In the genomic region with DNA sequence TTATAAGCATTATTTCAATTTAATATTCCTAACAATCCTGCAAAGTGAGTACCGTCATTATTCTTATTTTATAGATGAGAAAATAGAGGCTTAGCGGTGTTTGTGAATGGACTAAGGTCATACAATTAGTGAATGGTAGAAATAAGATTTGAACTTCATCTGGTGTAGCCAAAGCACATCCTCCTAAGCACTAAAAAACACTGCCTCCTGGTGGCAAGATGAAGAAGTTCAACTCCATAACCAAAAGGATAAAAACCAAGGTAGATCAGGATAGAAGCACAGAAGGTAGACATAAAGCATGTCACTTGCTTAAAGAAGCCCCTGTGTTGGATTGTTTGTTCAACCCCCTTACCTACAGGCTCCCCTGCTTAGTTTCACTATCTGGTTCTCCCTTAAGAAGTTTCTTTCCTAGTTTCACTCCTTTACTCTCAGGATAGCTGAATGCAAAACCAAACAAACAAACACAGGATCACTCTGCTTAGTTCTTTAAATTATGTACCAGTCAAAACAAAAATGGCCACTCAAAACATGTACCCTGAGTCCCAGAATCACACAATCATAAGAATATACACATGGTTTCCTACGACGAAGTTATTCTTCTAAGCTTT, we compare ENCODE assay signal across 8 cellular contexts. TPM values are rescaled to one million over a fixed set of nuclear protein-coding genes. Genes with fewer than 3 reads are reported as not detected.
DNase-seq lines count a peak whose midpoint lies in the region; ATAC-seq and TF ChIP-seq lines count a peak whose summit lies in the region.

No MANE protein-coding gene starts in this region.

- no peak overlapping the region for H3K27ac Mint-ChIP-seq in endothelial cell (ENCODE audit: unreplicated experiment)

- peaks cover 0 to 46% (median 0%) of the 10 kb centered on the region in 12 donors for H3K4me1 ChIP-seq in heart left ventricle
- H3K4me1 ChIP-seq in right cardiac atrium (ENCODE audit: control insufficient read depth, insufficient read depth, low read length), result no peaks in the 10 kb centered on the region
- H3K4me1 ChIP-seq in stomach, result no peaks in the 10 kb centered on the region

- ATAC-seq in heart left ventricle (no peak), right cardiac atrium (no peak)

- WGBS in heart left ventricle, 4 donors, result 78 to 84% (median 82%) methylated on average over 4 of the region's 4 CpGs
- 88% methylated on average over 4 of the region's 4 CpGs for WGBS in right cardiac atrium
- 78 to 88% (median 85%) methylated on average over 4 of the region's 4 CpGs for WGBS in stomach, 5 donors

- intact Hi-C loops in heart left ventricle (cut with DNase I) (no loop called here), right cardiac atrium (cut with DNase I) (no loop called here), stomach (cut with DNase I; ENCODE audit: low total_unique reads) (no loop called here)

- TF ChIP-seq POLR2A in heart left ventricle (IDR thresholded peaks at IDR 0.05), result no peak
- no peak for TF ChIP-seq POLR2A in stomach (IDR thresholded peaks at IDR 0.05)

- H3K4me1 Mint-ChIP-seq in endothelial cell (ENCODE audit: unreplicated experiment), result peaks cover 33% of the 10 kb centered on the region

- DNase-seq in heart left ventricle (no peak), right cardiac atrium (no peak), NAMALWA (ENCODE audit: low spot score) (peak; percentile 69), endothelial cell (ENCODE audit: low spot score) (no peak), stomach (no peak), cerebellar cortex (ENCODE audit: low spot score) (no peak), DMS114 treated with DMSO at 0.1 percent for 48 hours (lab: John Stamatoyannopoulos, UW; ENCODE audit: unreplicated experiment) (no peak), SHP77 treated with DMSO at 0.1 percent for 48 hours (lab: John Stamatoyannopoulos, UW) (no peak)

- H3K4me3 ChIP-seq in heart left ventricle, result no peak overlapping the region
- no peak overlapping the region for H3K4me3 ChIP-seq in right cardiac atrium (ENCODE audit: low read length)
- no peak overlapping the region for H3K4me3 ChIP-seq in stomach

- peaks cover 1% of the 10 kb centered on the region for H3K27me3 Mint-ChIP-seq in endothelial cell (ENCODE audit: unreplicated experiment)

- no peaks in the 10 kb centered on the region for H3K9me3 Mint-ChIP-seq in endothelial cell (ENCODE audit: unreplicated experiment)

- peaks cover 4% of the 10 kb centered on the region for H3K36me3 Mint-ChIP-seq in endothelial cell (ENCODE audit: low read depth, unreplicated experiment)

- TF ChIP-seq CTCF in heart left ventricle (IDR thresholded peaks at IDR 0.05), result peak in 11 of 12 donors; percentile 21 to 54 (median 45)
- peak; percentile 83 for TF ChIP-seq CTCF in endothelial cell (IDR thresholded peaks at IDR 0.05; ENCODE audit: unreplicated experiment)
- peak in 4 of 7 experiments; percentile 20 to 57 (median 36) for TF ChIP-seq CTCF in stomach (IDR thresholded peaks at IDR 0.05)

- H3K9me3 ChIP-seq in heart left ventricle (no peaks in the 10 kb centered on the region), right cardiac atrium (ENCODE audit: control insufficient read depth, low read length) (no peaks in the 10 kb centered on the region), stomach (no peaks in the 10 kb centered on the region)

- no peak for TF ChIP-seq EP300 in stomach (IDR thresholded peaks at IDR 0.05)

- H3K27ac ChIP-seq in heart left ventricle (no peak overlapping the region), right cardiac atrium (ENCODE audit: low read length) (no peak overlapping the region), stomach (no peak overlapping the region)

- no peak overlapping the region for H3K4me3 Mint-ChIP-seq in endothelial cell (ENCODE audit: unreplicated experiment)

- no peaks in the 10 kb centered on the region for H3K36me3 ChIP-seq in heart left ventricle
- no peaks in the 10 kb centered on the region for H3K36me3 ChIP-seq in stomach

- H3K27me3 ChIP-seq in heart left ventricle (peaks cover 0 to 4% (median 0%) of the 10 kb centered on the region in 9 donors), right cardiac atrium (ENCODE audit: control insufficient read depth, insufficient read depth) (no peaks in the 10 kb centered on the region), stomach (no peaks in the 10 kb centered on the region)

RNA-seq across cellular contexts. Expression of gene AIM2, which starts 12.7 kb away (rescaled TPM):
- total RNA-seq in heart left ventricle, result 1 to 10 TPM in 3 of 9 donors, under 1 TPM in 2, not detected in 4; 0.31 to 2.4 (median 2.1) TPM
- polyA plus RNA-seq in heart left ventricle, result under 1 TPM; 0.04 to 0.38 TPM
- under 1 TPM in 1 of 4 donors, not detected in 3; 0.23 TPM for total RNA-seq in right cardiac atrium
- polyA plus RNA-seq in right cardiac atrium, result 0.09 TPM
- 29.2 TPM for total RNA-seq in endothelial cell (ENCODE audit: unreplicated experiment)
- total RNA-seq in stomach, result 1 to 10 TPM in 2 of 5 donors, not detected in 3; 1.6 to 4.4 TPM
- 1 to 10 TPM in 1 of 3 donors, under 1 TPM in 1, not detected in 1; 0.50 to 1.7 TPM for polyA plus RNA-seq in stomach
